Comparison of ENCODE assay signal across 15 cellular contexts in the genomic region with DNA sequence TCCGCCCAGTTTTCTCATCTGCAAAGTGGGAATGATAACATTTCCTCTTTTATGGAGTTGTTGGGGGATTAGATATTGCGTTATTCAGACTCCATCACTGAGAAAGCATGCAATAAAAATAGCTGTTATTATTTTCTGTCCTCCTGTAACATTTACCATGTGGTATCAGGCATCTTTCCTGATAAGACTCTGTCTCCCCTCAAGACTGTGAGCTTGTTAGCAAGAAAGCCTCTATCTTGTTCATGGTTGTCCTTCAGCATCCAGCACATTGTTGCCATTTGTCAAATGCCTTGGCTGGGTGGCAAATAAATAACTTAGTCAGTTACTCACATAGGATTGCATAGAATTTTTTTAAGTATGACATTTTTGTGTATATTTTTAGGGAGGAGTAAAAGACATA. TPM values are rescaled to one million over a fixed set of nuclear protein-coding genes. Genes with fewer than 3 reads are reported as not detected.
"Had no signal": no experiment of that assay in that cellular context is flagged by ENCODE, and none has a peak within 500 bp of the region (broad histone marks: within the 10 kb centered on the region; RNA-seq: fewer than 3 reads in every experiment).

No MANE protein-coding gene starts in this region.

- H3K9me3 ChIP-seq: adrenal gland, colonic mucosa, esophagus squamous epithelium, pancreas, SJSA1, transverse colon had no signal

- H3K4me1 ChIP-seq: colonic mucosa, pancreas had no signal

- DNase-seq: activated CD4-positive, alpha-beta T cell treated with anti-CD3 and anti-CD28 coated beads, Interleukin-2, amount 50 U/mL, for 1 hour; activated naive CD4-positive, alpha-beta T cell treated with anti-CD3 and anti-CD28 coated beads for 36 hours; activated T-cell treated with anti-CD3 and anti-CD28 coated beads for 4 hours; adrenal gland; colonic mucosa; esophagus squamous epithelium; kidney; left ventricle myocardium superior; mesenchymal stem cell; pancreas; stimulated activated naive B cell treated with anti-CD40 and anti-IgM and Interleukin-4, amounts not matched to agents 10 μg/mL and 1 μg/mL and 100 μg/mL, for 72 hours; SW 1271; transverse colon had no signal

- H3K36me3 ChIP-seq: adrenal gland, colonic mucosa, esophagus squamous epithelium, pancreas, SJSA1, transverse colon had no signal

- ATAC-seq: activated T-helper 17 cell treated with anti-CD3 and anti-CD28 coated beads, Interleukin-2, amount 50 U/mL, for 72 hours had no signal

- H3K4me3 ChIP-seq: colonic mucosa, pancreas, SJSA1 had no signal

- H3K27me3 ChIP-seq: adrenal gland had no signal

- H3K27ac ChIP-seq: pancreas, SJSA1 had no signal

RNA-seq across cellular contexts. Expression of a gene that starts 1.2 kb away (rescaled TPM):
- total RNA-seq: SJSA1 had no signal
